ENCODE assay signal across 24 cellular contexts in the genomic region with DNA sequence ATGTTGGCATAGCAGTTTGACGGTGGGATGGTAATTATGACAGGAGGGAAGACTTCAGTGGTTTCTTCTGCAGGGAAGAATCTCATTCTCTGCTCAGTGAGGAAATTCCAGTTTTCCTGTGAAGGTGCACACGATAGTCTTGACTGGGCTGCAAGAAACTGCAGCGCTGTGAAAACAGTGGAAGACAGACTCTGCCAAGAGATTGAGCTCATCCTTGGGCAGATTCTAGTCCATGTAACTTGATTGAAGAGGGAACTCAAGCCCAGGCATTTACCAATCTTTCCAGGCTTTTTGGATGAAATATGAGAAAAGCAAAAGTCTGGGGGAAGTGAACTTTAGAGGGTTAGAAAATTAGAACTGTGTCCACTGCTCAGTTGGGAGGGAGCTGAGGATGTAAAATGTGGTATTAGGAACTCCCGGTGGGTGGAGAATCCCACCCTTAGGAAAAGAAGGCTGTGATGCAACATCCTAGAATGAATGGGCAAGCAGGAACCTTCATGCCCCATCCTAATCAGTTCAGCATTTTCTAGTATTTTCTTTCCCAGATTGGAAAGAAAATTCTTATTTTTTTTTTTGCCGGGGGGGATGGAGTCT.
"Had no signal": no experiment of that assay in that cellular context is flagged by ENCODE, and none has a peak within 500 bp of the region (broad histone marks: within the 10 kb centered on the region; RNA-seq: fewer than 3 reads in every experiment).

No MANE protein-coding gene starts in this region.

- H3K4me1 ChIP-seq: prostate gland had no signal

- H3K36me3 Mint-ChIP-seq: activated naive CD4-positive, alpha-beta T cell treated with anti-CD3 and anti-CD28 coated beads, Interleukin-2, amount 10 ng/mL, durations not matched to agents 7 days and 5 days; activated naive CD8-positive, alpha-beta T cell treated with anti-CD3 and anti-CD28 coated beads, Interleukin-2, amount 10 ng/mL, durations not matched to agents 7 days and 5 days; natural killer cell treated with Interleukin-12 subunit alpha and Interleukin-12 subunit beta and Interleukin-15 and Interleukin-18, amount 100 ng/mL, for 72 hours had no signal

- DNase-seq: activated B cell treated with CpG ODN at 0.5 μM for 24 hours; activated CD4-positive, alpha-beta T cell treated with anti-CD3 and anti-CD28 coated beads, Interleukin-2, amount 50 U/mL, for 1 hour; activated CD8-positive, alpha-beta T cell treated with anti-CD3 and anti-CD28 coated beads for 36 hours; activated effector memory CD4-positive, alpha-beta T cell treated with Interleukin-2 at 50 U/mL for 16 hours; activated naive CD4-positive, alpha-beta T cell treated with anti-CD3 and anti-CD28 coated beads, Interleukin-2, amount 10 ng/mL, durations not matched to agents 7 days and 5 days; activated naive CD8-positive, alpha-beta T cell treated with anti-CD3 and anti-CD28 coated beads, Interleukin-2, amount 10 ng/mL, durations not matched to agents 7 days and 5 days; colonic mucosa; effector CD8-positive, alpha-beta T cell; esophagus squamous epithelium; foreskin keratinocyte; heart left ventricle; mucosa of descending colon; pancreas; stimulated activated naive CD4-positive, alpha-beta T cell; T-helper 2 cell; tibial artery; upper lobe of right lung had no signal

- H3K36me3 ChIP-seq: colonic mucosa, prostate gland had no signal

- ATAC-seq: activated CD8-positive, alpha-beta T cell treated with anti-CD3 and anti-CD28 coated beads for 36 hours; foreskin keratinocyte; heart left ventricle; mucosa of descending colon; natural killer cell treated with Interleukin-12 subunit alpha and Interleukin-12 subunit beta and Interleukin-15 and Interleukin-18, amount 100 ng/mL, for 72 hours; pancreas; upper lobe of right lung had no signal

- H3K9me3 ChIP-seq: colonic mucosa, esophagus squamous epithelium, heart left ventricle, mucosa of descending colon, neutrophil, pancreas, prostate gland, right atrium auricular region, suprapubic skin, tibial artery, upper lobe of right lung had no signal

- H3K4me3 ChIP-seq: colonic mucosa, esophagus squamous epithelium, heart left ventricle, mucosa of descending colon, pancreas, prostate gland, right atrium auricular region, suprapubic skin, tibial artery, upper lobe of right lung had no signal

- H3K27me3 ChIP-seq: colonic mucosa, esophagus squamous epithelium, heart left ventricle, pancreas, right atrium auricular region, suprapubic skin, tibial artery, upper lobe of right lung had no signal

- H3K27ac Mint-ChIP-seq: activated B cell treated with CpG ODN at 0.5 μM for 24 hours; activated CD8-positive, alpha-beta T cell treated with anti-CD3 and anti-CD28 coated beads for 36 hours; activated naive CD4-positive, alpha-beta T cell treated with anti-CD3 and anti-CD28 coated beads, Interleukin-2, amount 10 ng/mL, durations not matched to agents 7 days and 5 days; activated naive CD8-positive, alpha-beta T cell treated with anti-CD3 and anti-CD28 coated beads, Interleukin-2, amount 10 ng/mL, durations not matched to agents 7 days and 5 days; memory B cell; natural killer cell treated with Interleukin-12 subunit alpha and Interleukin-12 subunit beta and Interleukin-15 and Interleukin-18, amount 100 ng/mL, for 72 hours had no signal

- H3K9me3 Mint-ChIP-seq: activated B cell treated with CpG ODN at 0.5 μM for 24 hours; activated CD8-positive, alpha-beta T cell treated with anti-CD3 and anti-CD28 coated beads for 36 hours; activated naive CD4-positive, alpha-beta T cell treated with anti-CD3 and anti-CD28 coated beads, Interleukin-2, amount 10 ng/mL, durations not matched to agents 7 days and 5 days; activated naive CD8-positive, alpha-beta T cell treated with anti-CD3 and anti-CD28 coated beads, Interleukin-2, amount 10 ng/mL, durations not matched to agents 7 days and 5 days; memory B cell; natural killer cell treated with Interleukin-12 subunit alpha and Interleukin-12 subunit beta and Interleukin-15 and Interleukin-18, amount 100 ng/mL, for 72 hours had no signal

- H3K27ac ChIP-seq: colonic mucosa, epithelial cell of prostate, esophagus squamous epithelium, foreskin keratinocyte, heart left ventricle, neutrophil, pancreas, prostate gland, right atrium auricular region, suprapubic skin, tibial artery, upper lobe of right lung had no signal

- H3K4me3 Mint-ChIP-seq: activated B cell treated with CpG ODN at 0.5 μM for 24 hours; activated CD8-positive, alpha-beta T cell treated with anti-CD3 and anti-CD28 coated beads for 36 hours; activated naive CD4-positive, alpha-beta T cell treated with anti-CD3 and anti-CD28 coated beads, Interleukin-2, amount 10 ng/mL, durations not matched to agents 7 days and 5 days; activated naive CD8-positive, alpha-beta T cell treated with anti-CD3 and anti-CD28 coated beads, Interleukin-2, amount 10 ng/mL, durations not matched to agents 7 days and 5 days; memory B cell; natural killer cell treated with Interleukin-12 subunit alpha and Interleukin-12 subunit beta and Interleukin-15 and Interleukin-18, amount 100 ng/mL, for 72 hours had no signal
